Comparison of ENCODE assay signal across 15 cellular contexts in genomic region chr7:128059143-128059975, GRCh38. TPM values are rescaled to one million over a fixed set of nuclear protein-coding genes. Genes with fewer than 3 reads are reported as not detected.
A peak's percentile ranks its signal among the peaks of the same experiment; 100 is the strongest.
DNase-seq lines count a peak whose midpoint lies in the region; ATAC-seq and TF ChIP-seq lines count a peak whose summit lies in the region.
"Had no signal": no experiment of that assay in that cellular context is flagged by ENCODE, and none has a peak within 500 bp of the region (broad histone marks: within the 10 kb centered on the region; RNA-seq: fewer than 3 reads in every experiment).

No MANE protein-coding gene starts in this region.

- peak; percentile 85 for ATAC-seq in activated CD4-positive, alpha-beta T cell treated with anti-CD3 and anti-CD28 coated beads for 36 hours
- ATAC-seq in activated naive CD8-positive, alpha-beta T cell treated with anti-CD3 and anti-CD28 coated beads, Interleukin-2, amount 50 U/mL, for 24 hours, result peak; percentile 72
- ATAC-seq in natural killer cell, result peak; percentile 44 to 76 (median 62)
- no peak for ATAC-seq in HG02884 (IDR thresholded peaks at IDR 0.05; ENCODE audit: unreplicated experiment)
- ATAC-seq in HG02840 (IDR thresholded peaks at IDR 0.05; ENCODE audit: low FRiP score, unreplicated experiment), result no peak
- ATAC-seq: left lung had no signal

- no peaks in the 10 kb centered on the region for H3K27me3 Mint-ChIP-seq in activated CD4-positive, alpha-beta T cell treated with anti-CD3 and anti-CD28 coated beads for 36 hours
- no peaks in the 10 kb centered on the region for H3K27me3 Mint-ChIP-seq in IgD-negative memory B cell
- no peaks in the 10 kb centered on the region for H3K27me3 Mint-ChIP-seq in activated naive CD8-positive, alpha-beta T cell treated with anti-CD3 and anti-CD28 coated beads, Interleukin-2, amount 50 U/mL, for 24 hours
- no peaks in the 10 kb centered on the region for H3K27me3 Mint-ChIP-seq in natural killer cell (ENCODE audit: low read depth in 2 of 2)

- intact Hi-C loops in activated CD4-positive, alpha-beta T cell treated with anti-CD3 and anti-CD28 coated beads for 36 hours (cut with DNase I, micrococcal nuclease), result no loop called here
- intact Hi-C loops in natural killer cell (cut with micrococcal nuclease), result no loop called here

- peaks cover 52% of the 10 kb centered on the region for H3K4me1 Mint-ChIP-seq in activated CD4-positive, alpha-beta T cell treated with anti-CD3 and anti-CD28 coated beads for 36 hours
- H3K4me1 Mint-ChIP-seq in IgD-negative memory B cell (peaks cover 9 to 25% (median 9%) of the 10 kb centered on the region in 3 donors), natural killer cell (peaks cover 25 to 28% of the 10 kb centered on the region in 2 donors)
- peaks cover 46% of the 10 kb centered on the region for H3K4me1 Mint-ChIP-seq in activated naive CD8-positive, alpha-beta T cell treated with anti-CD3 and anti-CD28 coated beads, Interleukin-2, amount 50 U/mL, for 24 hours

- H3K9me3 Mint-ChIP-seq in activated CD4-positive, alpha-beta T cell treated with anti-CD3 and anti-CD28 coated beads for 36 hours (ENCODE audit: low read depth), result no peaks in the 10 kb centered on the region
- H3K9me3 Mint-ChIP-seq in IgD-negative memory B cell (no peaks in the 10 kb centered on the region), natural killer cell (no peaks in the 10 kb centered on the region)
- H3K9me3 Mint-ChIP-seq in activated naive CD8-positive, alpha-beta T cell treated with anti-CD3 and anti-CD28 coated beads, Interleukin-2, amount 50 U/mL, for 24 hours, result no peaks in the 10 kb centered on the region

- DNase-seq in activated CD4-positive, alpha-beta T cell treated with anti-CD3 and anti-CD28 coated beads for 36 hours, result no peak
- DNase-seq in activated CD4-positive, alpha-beta T cell treated with anti-CD3 and anti-CD28 coated beads, Interleukin-2, amount 50 U/mL, for 1 hour, result no peak
- no peak for DNase-seq in activated naive CD8-positive, alpha-beta T cell treated with anti-CD3 and anti-CD28 coated beads, Interleukin-2, amount 50 U/mL, for 24 hours
- no peak for DNase-seq in natural killer cell
- no peak for DNase-seq in HuH-7 (ENCODE audit: low spot score)
- DNase-seq: effector CD8-positive, alpha-beta T cell; GF-D8; Kasumi-1; left lung; NCI-H1694; NCI-H510A treated with DMSO at 0.1 percent for 48 hours; stimulated activated CD4-positive, alpha-beta T cell treated with anti-CD3 and anti-CD28 coated beads, Interleukin-12 subunit alpha, Interleukin-12 subunit beta, amount 100 ng/mL, for 4 hours had no signal

- TF ChIP-seq CTCF in natural killer cell (IDR thresholded peaks at IDR 0.05), result no peak

- POLR2A ChIA-PET in activated CD4-positive, alpha-beta T cell treated with anti-CD3 and anti-CD28 coated beads for 36 hours (lab: Charles Lee), result no interaction called here

- no peak overlapping the region for H3K4me3 Mint-ChIP-seq in activated CD4-positive, alpha-beta T cell treated with anti-CD3 and anti-CD28 coated beads for 36 hours
- H3K4me3 Mint-ChIP-seq in IgD-negative memory B cell (no peak overlapping the region), natural killer cell (no peak overlapping the region)
- no peak overlapping the region for H3K4me3 Mint-ChIP-seq in activated naive CD8-positive, alpha-beta T cell treated with anti-CD3 and anti-CD28 coated beads, Interleukin-2, amount 50 U/mL, for 24 hours

- CTCF ChIA-PET in activated CD4-positive, alpha-beta T cell treated with anti-CD3 and anti-CD28 coated beads for 36 hours (lab: Charles Lee), result interaction anchor here (0.6 to 1.2 kb wide), 4 partner anchors 9 to 150 kb away, joined by 3 read pairs; no protein-coding TSS in a partner anchor

- H3K36me3 Mint-ChIP-seq in activated CD4-positive, alpha-beta T cell treated with anti-CD3 and anti-CD28 coated beads for 36 hours (ENCODE audit: low read depth), result peaks cover 4% of the 10 kb centered on the region
- peaks cover 2% of the 10 kb centered on the region for H3K36me3 Mint-ChIP-seq in IgD-negative memory B cell
- peaks cover 13% of the 10 kb centered on the region for H3K36me3 Mint-ChIP-seq in activated naive CD8-positive, alpha-beta T cell treated with anti-CD3 and anti-CD28 coated beads, Interleukin-2, amount 50 U/mL, for 24 hours (ENCODE audit: low read depth)
- H3K36me3 Mint-ChIP-seq in natural killer cell, result no peaks in the 10 kb centered on the region

- H3K27ac Mint-ChIP-seq in activated CD4-positive, alpha-beta T cell treated with anti-CD3 and anti-CD28 coated beads for 36 hours, result peak overlapping the region; percentile 53
- H3K27ac Mint-ChIP-seq in IgD-negative memory B cell (peak overlapping the region in 2 of 3 donors; percentile 1 to 74), natural killer cell (peak overlapping the region in 1 of 2 donors; percentile 39)
- H3K27ac Mint-ChIP-seq in activated naive CD8-positive, alpha-beta T cell treated with anti-CD3 and anti-CD28 coated beads, Interleukin-2, amount 50 U/mL, for 24 hours, result peak overlapping the region; percentile 28

RNA-seq across cellular contexts. Expression of gene LRRC4, which starts 28.1 kb away (rescaled TPM):
- total RNA-seq in activated CD4-positive, alpha-beta T cell treated with anti-CD3 and anti-CD28 coated beads for 36 hours, result under 1 TPM; 0.37 to 0.50 TPM
- polyA plus RNA-seq in IgD-negative memory B cell, result not detected
- 1 to 10 TPM in 2 of 3 donors, under 1 TPM in 1; 0.79 to 2.4 (median 1.8) TPM for total RNA-seq in natural killer cell

Comparison
In these comparisons a context has a peak if more than half of its experiments do, and no peak if none do; other contexts are left out.
1. ATAC-seq: peak in activated CD4-positive, alpha-beta T cell treated with anti-CD3 and anti-CD28 coated beads for 36 hours (single experiment), activated naive CD8-positive, alpha-beta T cell treated with anti-CD3 and anti-CD28 coated beads, Interleukin-2, amount 50 U/mL, for 24 hours (single experiment) and natural killer cell (3 of 3); none in HG02884 (single experiment) and HG02840 (single experiment).